13 cellular contexts compared by ENCODE assay signal in the genomic region with DNA sequence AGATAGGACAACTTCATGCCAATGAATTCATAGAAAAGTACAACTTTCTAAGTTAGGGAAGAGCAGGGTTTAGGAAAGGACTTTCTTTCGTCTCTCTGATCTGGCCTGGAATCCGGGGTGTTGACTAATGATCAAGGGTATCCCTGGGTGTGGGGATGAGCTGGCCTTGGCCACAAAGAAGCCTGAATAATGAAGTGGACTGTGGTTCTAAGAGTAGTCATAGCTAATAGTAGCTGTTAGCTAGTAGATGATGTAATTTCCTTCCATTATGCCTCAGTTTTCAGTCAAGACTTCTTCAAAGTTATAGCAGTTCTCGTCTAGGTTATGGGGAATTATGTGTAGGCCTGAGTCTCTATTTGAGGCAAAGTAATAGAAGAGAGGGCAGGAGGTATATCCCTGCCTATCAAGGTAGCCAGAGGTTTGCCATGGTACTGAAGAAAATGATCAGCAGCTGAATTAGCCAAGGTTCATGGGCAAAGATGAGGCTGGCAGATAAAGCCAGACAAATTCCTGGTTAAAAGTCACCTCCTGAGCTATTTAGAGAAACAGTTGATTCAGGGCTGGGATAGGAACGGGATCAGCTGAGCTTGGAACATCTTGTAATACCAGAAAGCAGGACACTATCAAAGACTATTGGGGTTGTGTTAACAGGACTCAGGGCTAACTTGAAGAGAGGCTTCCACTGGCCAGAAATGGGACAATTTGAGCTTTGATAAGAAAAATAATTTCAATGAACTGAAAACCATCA. TPM values are rescaled to one million over a fixed set of nuclear protein-coding genes. Genes with fewer than 3 reads are reported as not detected.
A peak's percentile ranks its signal among the peaks of the same experiment; 100 is the strongest.
DNase-seq lines count a peak whose midpoint lies in the region; ATAC-seq, FAIRE-seq and TF ChIP-seq lines count a peak whose summit lies in the region.
"Had no signal": no experiment of that assay in that cellular context is flagged by ENCODE, and none has a peak within 500 bp of the region (broad histone marks: within the 10 kb centered on the region; RNA-seq: fewer than 3 reads in every experiment).

No MANE protein-coding gene starts in this region.

- peaks cover 52% of the 10 kb centered on the region for H3K36me3 Mint-ChIP-seq in activated T-helper 17 cell treated with anti-CD3 and anti-CD28 coated beads, Interleukin-2, amount 50 U/mL, for 72 hours (ENCODE audit: low read depth)
- peaks cover 49 to 67% of the 10 kb centered on the region in 2 donors for H3K36me3 Mint-ChIP-seq in CD14-positive monocyte

- no peaks in the 10 kb centered on the region; the same call in 1 of the 2 replicates for H3K36me3 ChIP-seq in Karpas-422 (ENCODE audit: insufficient read depth, low read length)

- H3K27ac Mint-ChIP-seq in activated T-helper 17 cell treated with anti-CD3 and anti-CD28 coated beads, Interleukin-2, amount 50 U/mL, for 72 hours: peak overlapping the region; percentile 2
- H3K27ac Mint-ChIP-seq in CD14-positive monocyte: peak overlapping the region in 2 of 7 donors; percentile 48 to 50
- H3K27ac Mint-ChIP-seq: stimulated activated memory B cell treated with anti-CD40 and anti-IgM and Interleukin-4, amounts not matched to agents 10 μg/mL and 1 μg/mL and 100 μg/mL, for 72 hours had no signal

- H3K27ac ChIP-seq in right cardiac atrium (ENCODE audit: low read length) (no peak overlapping the region), Karpas-422 (ENCODE audit: low read length) (no peak overlapping the region)

- 62% methylated on average over 4 of the region's 4 CpGs for WGBS in right cardiac atrium

- H3K9me2 ChIP-seq in Karpas-422 (replicated peaks; ENCODE audit: insufficient read depth, low read length): no peaks in the 10 kb centered on the region

- H3K4me3 Mint-ChIP-seq in activated T-helper 17 cell treated with anti-CD3 and anti-CD28 coated beads, Interleukin-2, amount 50 U/mL, for 72 hours: no peak overlapping the region
- no peak overlapping the region for H3K4me3 Mint-ChIP-seq in CD14-positive monocyte
- H3K4me3 Mint-ChIP-seq: stimulated activated memory B cell treated with anti-CD40 and anti-IgM and Interleukin-4, amounts not matched to agents 10 μg/mL and 1 μg/mL and 100 μg/mL, for 72 hours had no signal

- H3K4me1 ChIP-seq in right cardiac atrium (ENCODE audit: control insufficient read depth, insufficient read depth, low read length): no peaks in the 10 kb centered on the region
- no peaks in the 10 kb centered on the region for H3K4me1 ChIP-seq in Karpas-422 (ENCODE audit: low read length)

- H4K20me1 ChIP-seq in Karpas-422 (ENCODE audit: insufficient read depth, low read depth, low read length): no peaks in the 10 kb centered on the region

- H3K9ac ChIP-seq in Karpas-422 (ENCODE audit: low read length): no peak overlapping the region

- peak; percentile 58 for FAIRE-seq in H54 (lab: Jason Lieb, UNC)

- H3K79me2 ChIP-seq in Karpas-422 (ENCODE audit: low read length): no peaks in the 10 kb centered on the region

- H2AFZ ChIP-seq in Karpas-422 (ENCODE audit: low read length): no peak overlapping the region

- no peaks in the 10 kb centered on the region for H3K9me3 Mint-ChIP-seq in activated T-helper 17 cell treated with anti-CD3 and anti-CD28 coated beads, Interleukin-2, amount 50 U/mL, for 72 hours
- H3K9me3 Mint-ChIP-seq in CD14-positive monocyte: no peaks in the 10 kb centered on the region
- H3K9me3 Mint-ChIP-seq: stimulated activated memory B cell treated with anti-CD40 and anti-IgM and Interleukin-4, amounts not matched to agents 10 μg/mL and 1 μg/mL and 100 μg/mL, for 72 hours had no signal

- H3K4me1 Mint-ChIP-seq in activated T-helper 17 cell treated with anti-CD3 and anti-CD28 coated beads, Interleukin-2, amount 50 U/mL, for 72 hours: peaks cover 5% of the 10 kb centered on the region
- H3K4me1 Mint-ChIP-seq in CD14-positive monocyte: peaks cover 11% of the 10 kb centered on the region
- H3K4me1 Mint-ChIP-seq: stimulated activated memory B cell treated with anti-CD40 and anti-IgM and Interleukin-4, amounts not matched to agents 10 μg/mL and 1 μg/mL and 100 μg/mL, for 72 hours had no signal

- TF ChIP-seq CTCF in CD14-positive monocyte (IDR thresholded peaks at IDR 0.05): no peak

- ATAC-seq in activated T-helper 17 cell treated with anti-CD3 and anti-CD28 coated beads, Interleukin-2, amount 50 U/mL, for 72 hours (replicated peaks): peak; percentile 43
- peak; percentile 45 to 75 for ATAC-seq in right cardiac atrium
- ATAC-seq: stimulated activated memory B cell treated with anti-CD40 and anti-IgM and Interleukin-4, amounts not matched to agents 10 μg/mL and 1 μg/mL and 100 μg/mL, for 72 hours had no signal

- no peak overlapping the region for H3K4me2 ChIP-seq in Karpas-422 (ENCODE audit: low read depth, low read length, poor library complexity, severe bottlenecking)

- TF ChIP-seq POLR2A in H54 (IDR thresholded peaks at IDR 0.05; ENCODE audit: low read depth, low read length): no peak

- H3K4me3 ChIP-seq in right cardiac atrium (ENCODE audit: low read length) (no peak overlapping the region), Karpas-422 (ENCODE audit: low read length) (no peak overlapping the region)

- intact Hi-C loops in right cardiac atrium (cut with DNase I): no loop called here
- intact Hi-C loops in CD14-positive monocyte (cut with micrococcal nuclease): no loop called here

- DNase-seq in AG08396 (ENCODE audit: low spot score) (peak; percentile 64), H54 (ENCODE audit: insufficient read length, low spot score) (peak; percentile 64), right cardiac atrium (no peak), foreskin melanocyte (no peak), CD14-positive monocyte (ENCODE audit: low spot score) (no peak), Karpas-422 (no peak)
- no peak for DNase-seq in NK-92 treated with Interleukin-12 subunit alpha and Interleukin-12 subunit beta, amount 100 ng/mL, for 24 hours (lab: John Stamatoyannopoulos, UW)
- DNase-seq: activated CD4-positive, CD25-positive, alpha-beta regulatory T cell treated with anti-CD3 and anti-CD28 coated beads, Interleukin-2, amount 50 U/mL, for 72 hours; DMS53; NCI-H1694; OCI-M1 had no signal

- H3K27me3 Mint-ChIP-seq in activated T-helper 17 cell treated with anti-CD3 and anti-CD28 coated beads, Interleukin-2, amount 50 U/mL, for 72 hours: no peaks in the 10 kb centered on the region
- peaks cover 0 to 3% (median 0%) of the 10 kb centered on the region in 3 donors for H3K27me3 Mint-ChIP-seq in CD14-positive monocyte (ENCODE audit: low read depth in 3 of 3)
- H3K27me3 Mint-ChIP-seq: stimulated activated memory B cell treated with anti-CD40 and anti-IgM and Interleukin-4, amounts not matched to agents 10 μg/mL and 1 μg/mL and 100 μg/mL, for 72 hours had no signal

- H3K27me3 ChIP-seq in right cardiac atrium (ENCODE audit: control insufficient read depth, insufficient read depth) (no peaks in the 10 kb centered on the region), Karpas-422 (ENCODE audit: low read length) (no peaks in the 10 kb centered on the region)

- H3K9me3 ChIP-seq in right cardiac atrium (ENCODE audit: control insufficient read depth, low read length) (no peaks in the 10 kb centered on the region), Karpas-422 (ENCODE audit: low read length) (no peaks in the 10 kb centered on the region)

RNA-seq across cellular contexts. Expression of a gene that starts 18.7 kb away (rescaled TPM):
- 10 to 100 TPM; 34.1 to 54.3 TPM for total RNA-seq in activated T-helper 17 cell treated with anti-CD3 and anti-CD28 coated beads, Interleukin-2, amount 50 U/mL, for 72 hours
- total RNA-seq in right cardiac atrium: 10 to 100 TPM; 34.3 to 44.6 (median 36.6) TPM
- polyA plus RNA-seq in right cardiac atrium: 29.1 TPM
- 10 to 100 TPM; 80.8 to 88.6 TPM for polyA plus RNA-seq in CD14-positive monocyte
- total RNA-seq in Karpas-422 (2014; rRNA removed; shearing (Covaris generic); ENCODE audit: low replicate concordance): 30.3 and 41.3 TPM in 2 replicates

RNA-seq across cellular contexts. Expression of a gene that starts 35.8 kb away (rescaled TPM):
- 10 to 100 TPM; 19.2 to 22.9 TPM for total RNA-seq in activated T-helper 17 cell treated with anti-CD3 and anti-CD28 coated beads, Interleukin-2, amount 50 U/mL, for 72 hours
- 10 to 100 TPM; 15.1 to 25.9 (median 15.4) TPM for total RNA-seq in right cardiac atrium
- 11.8 TPM for polyA plus RNA-seq in right cardiac atrium
- 10 to 100 TPM; 75.6 to 86.1 TPM for polyA plus RNA-seq in CD14-positive monocyte
- 24.9 and 28.5 TPM in 2 replicates for total RNA-seq in Karpas-422 (2014; rRNA removed; shearing (Covaris generic); ENCODE audit: low replicate concordance)

Comparison
In these comparisons a context has a peak if more than half of its experiments do, and no peak if none do; other contexts are left out.
1. DNase-seq: peak in AG08396 (single experiment) and H54 (single experiment); none in right cardiac atrium (0 of 3), foreskin melanocyte (single experiment), NK-92 treated with Interleukin-12 subunit alpha and Interleukin-12 subunit beta, amount 100 ng/mL, for 24 hours (single experiment), CD14-positive monocyte (single experiment) and Karpas-422 (single experiment).